ENCODE assay signal across 9 cellular contexts in genomic region chr2:67846341-67847070, GRCh38.
DNase-seq lines count a peak whose midpoint lies in the region; ATAC-seq, FAIRE-seq and TF ChIP-seq lines count a peak whose summit lies in the region.
"Had no signal": no experiment of that assay in that cellular context is flagged by ENCODE, and none has a peak within 500 bp of the region (broad histone marks: within the 10 kb centered on the region; RNA-seq: fewer than 3 reads in every experiment).

No MANE protein-coding gene starts in this region.

- H3K9me3 ChIP-seq in Peyer's patch (no peaks in the 10 kb centered on the region), gastrocnemius medialis (no peaks in the 10 kb centered on the region)
- H3K9me3 ChIP-seq: neutrophil had no signal

- DNase-seq in ACHN (peak; percentile 89), GM12891 (ENCODE audit: insufficient read length, low spot score) (peak; percentile 31), LoVo (ENCODE audit: low spot score) (peak; percentile 73), Peyer's patch (peak; percentile 26 to 83 (median 58)), brain pericyte (ENCODE audit: low read depth, low spot score) (peak; percentile 98), iPS DF 4.7 (ENCODE audit: extremely low read depth, low spot score) (peak; percentile 53), gastrocnemius medialis (peak; percentile 64 to 82)

- H3K4me3 ChIP-seq in Peyer's patch (no peak overlapping the region), gastrocnemius medialis (peak overlapping the region; percentile 8 to 28 (median 14))

- peak; percentile 90 to 98 for ATAC-seq in gastrocnemius medialis
- ATAC-seq in GM18519 (IDR thresholded peaks at IDR 0.05; ENCODE audit: low FRiP score, unreplicated experiment) = no peak

- H3K27ac ChIP-seq in Peyer's patch (no peak overlapping the region), gastrocnemius medialis (no peak overlapping the region)
- H3K27ac ChIP-seq: neutrophil had no signal

- no peak for FAIRE-seq in GM12891 (lab: Jason Lieb, UNC)

- H3K27me3 ChIP-seq in Peyer's patch (no peaks in the 10 kb centered on the region), gastrocnemius medialis (no peaks in the 10 kb centered on the region)

- TF ChIP-seq POLR2A in GM12891 (IDR thresholded peaks at IDR 0.05; ENCODE audit: low read depth, low read length) (no peak), Peyer's patch (IDR thresholded peaks at IDR 0.05) (no peak), gastrocnemius medialis (IDR thresholded peaks at IDR 0.05) (no peak)

- intact Hi-C loops in gastrocnemius medialis (cut with DNase I; ENCODE audit: low total_unique reads) = loop anchor here (1.0 to 10.0 kb wide), 6 partner anchors 172 to 1822 kb away; no protein-coding TSS in a partner anchor

- peak; percentile 27 to 66 (median 60) for TF ChIP-seq CTCF in Peyer's patch (IDR thresholded peaks at IDR 0.05)
- TF ChIP-seq CTCF in gastrocnemius medialis (IDR thresholded peaks at IDR 0.05 in 4 of 5, conservative IDR thresholded peaks at IDR 0.05 in 1 of 5) = peak; percentile 59 to 78 (median 62)

- H3K36me3 ChIP-seq in Peyer's patch = no peaks in the 10 kb centered on the region
- no peaks in the 10 kb centered on the region for H3K36me3 ChIP-seq in gastrocnemius medialis
- H3K36me3 ChIP-seq: neutrophil had no signal

- in situ Hi-C loops in ACHN (cut with HindIII; ENCODE audit: low pct_ligation_motif_present, low pct_unique_long_range_greater_than_20kb, low sequenced_read_pairs) (no loop called here), gastrocnemius medialis (cut with MboI; ENCODE audit: low sequenced_read_pairs in 4 of 4) (loop anchor here in 3 of 4 donors (5.0 to 25.0 kb wide), 3 partner anchors 1259 to 1419 kb away; partner anchors contain the start of gene MEIS1 (in 2 of the 3))

- H3K4me1 ChIP-seq in Peyer's patch (peaks cover 0 to 11% (median 0%) of the 10 kb centered on the region in 4 donors), gastrocnemius medialis (peaks cover 6 to 7% of the 10 kb centered on the region in 2 donors)

TF ChIP-seq in GM12891, 5 proteins besides CTCF, POLR2A, EP300 and RAD21:
- TF ChIP-seq POU2F2 (IDR thresholded peaks at IDR 0.05; ENCODE audit: low read depth, low read length) (no peak), POLR2AphosphoS5 (IDR thresholded peaks at IDR 0.05; ENCODE audit: low read depth, low read length) (no peak), SPI1 (IDR thresholded peaks at IDR 0.05; ENCODE audit: low read depth, low read length) (no peak), PAX5 (IDR thresholded peaks at IDR 0.05; ENCODE audit: insufficient read depth, low read length, severe bottlenecking) (no peak), TAF1 (IDR thresholded peaks at IDR 0.05; ENCODE audit: low read depth, low read length) (no peak)

Comparison
In these comparisons a context has a peak if more than half of its experiments do, and no peak if none do; other contexts are left out.
1. DNase-seq: peak in every context shown above with its lines; median percentile 98 in brain pericyte; 89 in ACHN; 73 in LoVo; 73 in gastrocnemius medialis; 58 in Peyer's patch; 53 in iPS DF 4.7; 31 in GM12891.
2. H3K4me3 ChIP-seq: peak in gastrocnemius medialis (4 of 4); none in Peyer's patch (0 of 4).